ENCODE assay signal across 19 cellular contexts in genomic region chr20:48163521-48163920, GRCh38.
A peak's percentile ranks its signal among the peaks of the same experiment; 100 is the strongest.
DNase-seq lines count a peak whose midpoint lies in the region; FAIRE-seq and TF ChIP-seq lines count a peak whose summit lies in the region.
"Had no signal": no experiment of that assay in that cellular context is flagged by ENCODE, and none has a peak within 500 bp of the region (broad histone marks: within the 10 kb centered on the region; RNA-seq: fewer than 3 reads in every experiment).

No MANE protein-coding gene starts in this region.

- peaks cover 0 to 3% of the 10 kb centered on the region in 2 experiments for H4K20me1 ChIP-seq in H1 (replicated peaks in 1 of 2; ENCODE audit: control insufficient read depth in 1 of 2, insufficient read depth in 2 of 2, low read length in 2 of 2)

- H3K9me3 ChIP-seq in Caco-2 (no peaks in the 10 kb centered on the region), H1 (ENCODE audit: insufficient read depth in 2 of 2, low read depth in 1 of 2, low read length in 1 of 2) (no peaks in the 10 kb centered on the region)
- H3K9me3 ChIP-seq: A549, BE2C had no signal

- no peak for TF ChIP-seq RAD21 in H1 (IDR thresholded peaks at IDR 0.05 in 1 of 2, conservative IDR thresholded peaks at IDR 0.05 in 1 of 2; ENCODE audit: low read depth in 2 of 2, low read length in 2 of 2)

- H3K23me2 ChIP-seq in H1 (ENCODE audit: low read depth, low read length) = peaks cover 2% of the 10 kb centered on the region; the same call in 1 of the 2 replicates

- H3K23ac ChIP-seq in H1 (ENCODE audit: insufficient read length) = no peak overlapping the region

- H3K56ac ChIP-seq in H1 (replicated peaks; ENCODE audit: insufficient read length, low read depth, low read length) = no peak overlapping the region

- CTCF ChIA-PET in Caco-2 (lab: Charles Lee) = no interaction called here
- CTCF ChIA-PET in H1 (lab: Charles Lee; ENCODE audit: partially characterized antibody) = interaction anchor here (0.6 kb wide), 1 partner anchor 1349 kb away, joined by 3 read pairs; no protein-coding TSS in a partner anchor

- H3K27me3 ChIP-seq in Caco-2 (replicated peaks; ENCODE audit: control insufficient read depth, insufficient read depth, low read length) (no peaks in the 10 kb centered on the region), H1 (replicated peaks in 1 of 4; ENCODE audit: control insufficient read depth in 3 of 4, extremely low read depth in 1 of 4, insufficient read depth in 3 of 4, low read length in 3 of 4) (no peaks in the 10 kb centered on the region)
- H3K27me3 ChIP-seq: BE2C had no signal

- H4K5ac ChIP-seq in H1 (ENCODE audit: insufficient read length, low read depth, low read length) = no peak overlapping the region

- 88% methylated on average over 7 of the region's 7 CpGs; no CpG with 5 or more reads in 1 of the 2 experiments for WGBS in H1 (ENCODE audit: extremely low coverage in 1 of 2, insufficient coverage in 1 of 2, insufficient read length in 1 of 2, insufficient replicate concordance in 2 of 2, low coverage in 1 of 2, low lambda C conversion rate in 2 of 2, missing lambda C conversion rate in 1 of 2), 2 experiments

- peak overlapping the region; percentile 4 for H3K27ac Mint-ChIP-seq in Caco-2 (ENCODE audit: unreplicated experiment)
- H3K27ac Mint-ChIP-seq in activated naive CD8-positive, alpha-beta T cell treated with anti-CD3 and anti-CD28 coated beads for 36 hours = no peak overlapping the region
- H3K27ac Mint-ChIP-seq: IgD-negative memory B cell had no signal

- H3K4me3 ChIP-seq in Caco-2 (ENCODE audit: low read depth, low read length) (no peak overlapping the region), H1 (ENCODE audit: extremely low read depth in 1 of 4, insufficient read depth in 2 of 4, low read depth in 3 of 4, low read length in 4 of 4) (no peak overlapping the region), coronary artery (no peak overlapping the region)
- H3K4me3 ChIP-seq: A549, GM23248 had no signal

- H2AK5ac ChIP-seq in H1 (ENCODE audit: low read depth, low read length) = no peak overlapping the region

- no peak overlapping the region for H4K91ac ChIP-seq in H1 (replicated peaks; ENCODE audit: insufficient read length, low read length)

- no peak for TF ChIP-seq EP300 in H1 (IDR thresholded peaks at IDR 0.05; ENCODE audit: borderline replicate concordance in 1 of 2, low read depth in 2 of 2, low read length in 2 of 2)

- POLR2A ChIA-PET in Caco-2 (lab: Charles Lee) = no interaction called here
- POLR2A ChIA-PET in H1 (lab: Charles Lee; ENCODE audit: partially characterized antibody) = no interaction called here

- H3K79me2 ChIP-seq in H1 (ENCODE audit: control insufficient read depth in 1 of 2, insufficient read depth in 2 of 2, low read length in 2 of 2) = no peaks in the 10 kb centered on the region

- H3K36me3 ChIP-seq in Caco-2 (ENCODE audit: control insufficient read depth, insufficient read depth, low read length) = no peaks in the 10 kb centered on the region
- H3K36me3 ChIP-seq in H1 (ENCODE audit: control insufficient read depth in 2 of 4, insufficient read depth in 4 of 4, low read length in 3 of 4) = no peaks in the 10 kb centered on the region
- H3K36me3 ChIP-seq: BE2C had no signal

- no peak overlapping the region for H3K4me2 ChIP-seq in H1 (ENCODE audit: insufficient read depth in 1 of 2, low read depth in 2 of 2, low read length in 2 of 2)
- H3K4me2 ChIP-seq: A549 had no signal

- no peak for FAIRE-seq in H1 (lab: Jason Lieb, UNC)
- FAIRE-seq: A549, D721Med had no signal

- BruUV-seq in Caco-2 (replicated peaks; lab: Mats Ljungman, UMichigan) = no TSS peak

- DNase-seq in Caco-2 = peak in 1 of 2 experiments; percentile 33
- DNase-seq in ELF-1 (ENCODE audit: low read depth, low spot score) = peak; percentile 20
- peak; percentile 34 for DNase-seq in NCI-H69 (lab: John Stamatoyannopoulos, UW)
- DNase-seq in H1 (ENCODE audit: low read depth in 1 of 2, low spot score in 2 of 2) = no peak
- no peak for DNase-seq in NOMO-1 treated with DMSO at 0.1 percent for 48 hours (lab: John Stamatoyannopoulos, UW; ENCODE audit: unreplicated experiment)
- no peak for DNase-seq in coronary artery (ENCODE audit: low spot score)
- DNase-seq in activated naive CD8-positive, alpha-beta T cell treated with anti-CD3 and anti-CD28 coated beads for 36 hours = no peak
- DNase-seq in activated effector memory CD4-positive, alpha-beta T cell treated with anti-CD3 and anti-CD28 coated beads, Interleukin-2, amount 50 U/mL, for 16 hours = no peak
- DNase-seq: BE2C; CD4-positive, alpha-beta memory T cell; DMS153; DND-41; GF-D8; GM23248; H7 had no signal

- peak overlapping the region; percentile 47 for H4K8ac ChIP-seq in H1 (ENCODE audit: extremely low read depth, insufficient read depth, low read length)

- H2BK15ac ChIP-seq in H1 (ENCODE audit: low read length) = no peak overlapping the region

- no peak overlapping the region for H2BK20ac ChIP-seq in H1 (ENCODE audit: low read length)

- H3K14ac ChIP-seq in H1 (ENCODE audit: insufficient read length) = no peak overlapping the region

- no peak overlapping the region for H2BK120ac ChIP-seq in H1 (replicated peaks; ENCODE audit: low read depth, low read length)

- H3K36me3 Mint-ChIP-seq in Caco-2 (ENCODE audit: insufficient read depth, unreplicated experiment) = no peaks in the 10 kb centered on the region
- no peaks in the 10 kb centered on the region for H3K36me3 Mint-ChIP-seq in activated naive CD8-positive, alpha-beta T cell treated with anti-CD3 and anti-CD28 coated beads for 36 hours
- H3K36me3 Mint-ChIP-seq: CD4-positive, alpha-beta memory T cell had no signal

- no peaks in the 10 kb centered on the region for H3K9me3 Mint-ChIP-seq in Caco-2 (ENCODE audit: unreplicated experiment)
- no peaks in the 10 kb centered on the region for H3K9me3 Mint-ChIP-seq in activated naive CD8-positive, alpha-beta T cell treated with anti-CD3 and anti-CD28 coated beads for 36 hours

- H3K79me1 ChIP-seq in H1 (ENCODE audit: low read depth, low read length) = no peaks in the 10 kb centered on the region

- H3K4me1 Mint-ChIP-seq in Caco-2 (ENCODE audit: low read depth, unreplicated experiment) = peaks cover 12% of the 10 kb centered on the region
- no peaks in the 10 kb centered on the region for H3K4me1 Mint-ChIP-seq in activated naive CD8-positive, alpha-beta T cell treated with anti-CD3 and anti-CD28 coated beads for 36 hours
- H3K4me1 Mint-ChIP-seq: CD4-positive, alpha-beta memory T cell had no signal

- H2BK12ac ChIP-seq in H1 (ENCODE audit: low read depth, low read length) = no peak overlapping the region

- H2AFZ ChIP-seq in H1 (ENCODE audit: low read length) = no peak overlapping the region
- H2AFZ ChIP-seq: GM23248 had no signal

- peaks cover 23% of the 10 kb centered on the region; the same call in 1 of the 2 replicates for H3K4me1 ChIP-seq in Caco-2
- no peaks in the 10 kb centered on the region; a peak in 2 of 7 replicates for H3K4me1 ChIP-seq in H1 (replicated peaks in 1 of 4; ENCODE audit: control insufficient read depth in 3 of 4, insufficient read depth in 4 of 4, low read length in 3 of 4)
- H3K4me1 ChIP-seq: A549, BE2C had no signal

- TF ChIP-seq CTCF in Caco-2 (IDR thresholded peaks at IDR 0.05; ENCODE audit: insufficient read depth in 1 of 2, low read depth in 1 of 2, low read length in 1 of 2, severe bottlenecking in 1 of 2, unreplicated experiment in 1 of 2) (no peak), H1 (IDR thresholded peaks at IDR 0.05; ENCODE audit: control extremely low read depth in 1 of 3, insufficient read depth in 1 of 3, low read depth in 1 of 3, low read length in 3 of 3) (no peak), coronary artery (IDR thresholded peaks at IDR 0.05) (no peak)

- H3K9ac ChIP-seq in H1 (replicated peaks in 1 of 4; ENCODE audit: extremely low read depth in 1 of 4, low read depth in 3 of 4, low read length in 3 of 4) = no peak overlapping the region
- H3K9ac ChIP-seq: GM23248 had no signal

- H2BK5ac ChIP-seq in H1 (ENCODE audit: low read depth, low read length) = no peak overlapping the region

- no peak overlapping the region for H3K4me3 Mint-ChIP-seq in Caco-2 (ENCODE audit: unreplicated experiment)
- H3K4me3 Mint-ChIP-seq in activated naive CD8-positive, alpha-beta T cell treated with anti-CD3 and anti-CD28 coated beads for 36 hours = no peak overlapping the region
- H3K4me3 Mint-ChIP-seq: CD4-positive, alpha-beta memory T cell; IgD-negative memory B cell had no signal

- no peak overlapping the region for H3K4ac ChIP-seq in H1 (replicated peaks; ENCODE audit: insufficient read length, low read depth, low read length)

- no peak for TF ChIP-seq POLR2A in H1 (IDR thresholded peaks at IDR 0.05; ENCODE audit: control extremely low read depth in 1 of 2, low read depth in 2 of 2, low read length in 2 of 2)

- no peaks in the 10 kb centered on the region for H3K27me3 Mint-ChIP-seq in Caco-2 (ENCODE audit: insufficient read depth, unreplicated experiment)
- no peaks in the 10 kb centered on the region for H3K27me3 Mint-ChIP-seq in activated naive CD8-positive, alpha-beta T cell treated with anti-CD3 and anti-CD28 coated beads for 36 hours

- H3K18ac ChIP-seq in H1 (ENCODE audit: extremely low read depth, low read length) = no peak overlapping the region

- intact Hi-C loops in Caco-2 (cut with micrococcal nuclease; ENCODE audit: unreplicated experiment) = no loop called here

- no peak overlapping the region for H3K27ac ChIP-seq in H1 (ENCODE audit: low read depth, low read length)
- no peak overlapping the region for H3K27ac ChIP-seq in coronary artery
- H3K27ac ChIP-seq: A549, C4-2B, GM23248 had no signal

TF ChIP-seq in H1, 55 proteins besides CTCF, POLR2A, EP300 and RAD21:
- TF ChIP-seq CHD1 (IDR thresholded peaks at IDR 0.05; ENCODE audit: low read depth, low read length) (no peak), JUN (IDR thresholded peaks at IDR 0.05; ENCODE audit: low read depth, low read length) (no peak), EGR1 (IDR thresholded peaks at IDR 0.05; ENCODE audit: borderline replicate concordance, low read depth, low read length) (no peak), RXRA (IDR thresholded peaks at IDR 0.05; ENCODE audit: insufficient read depth, low read depth, low read length) (no peak), SP2 (IDR thresholded peaks at IDR 0.05; ENCODE audit: low read length) (no peak), CHD2 (IDR thresholded peaks at IDR 0.05; ENCODE audit: low read length) (no peak), SRF (IDR thresholded peaks at IDR 0.05; ENCODE audit: low read depth, low read length) (no peak), ASH2L (IDR thresholded peaks at IDR 0.05; ENCODE audit: low read length) (no peak), GTF2F1 (IDR thresholded peaks at IDR 0.05; ENCODE audit: borderline replicate concordance, low read depth, low read length) (no peak), SP1 (IDR thresholded peaks at IDR 0.05; ENCODE audit: low read depth, low read length) (no peak), GABPA (IDR thresholded peaks at IDR 0.05; ENCODE audit: borderline replicate concordance, insufficient read depth, low read length) (no peak), FOSL1 (IDR thresholded peaks at IDR 0.05; ENCODE audit: insufficient read depth, low read depth, low read length) (no peak), SAP30 (IDR thresholded peaks at IDR 0.05; ENCODE audit: insufficient read depth, insufficient replicate concordance, low read length) (no peak), TBP (IDR thresholded peaks at IDR 0.05; ENCODE audit: low read depth, low read length) (no peak), BACH1 (IDR thresholded peaks at IDR 0.05; ENCODE audit: low read length) (no peak)

Comparison
In these comparisons a context has a peak if more than half of its experiments do, and no peak if none do; other contexts are left out.
1. DNase-seq: peak in ELF-1 (single experiment) and NCI-H69 (single experiment); none in H1 (0 of 2), NOMO-1 treated with DMSO at 0.1 percent for 48 hours (single experiment), coronary artery (single experiment), activated naive CD8-positive, alpha-beta T cell treated with anti-CD3 and anti-CD28 coated beads for 36 hours (single experiment) and activated effector memory CD4-positive, alpha-beta T cell treated with anti-CD3 and anti-CD28 coated beads, Interleukin-2, amount 50 U/mL, for 16 hours (single experiment).